29 cellular contexts compared by ENCODE assay signal in the genomic region with DNA sequence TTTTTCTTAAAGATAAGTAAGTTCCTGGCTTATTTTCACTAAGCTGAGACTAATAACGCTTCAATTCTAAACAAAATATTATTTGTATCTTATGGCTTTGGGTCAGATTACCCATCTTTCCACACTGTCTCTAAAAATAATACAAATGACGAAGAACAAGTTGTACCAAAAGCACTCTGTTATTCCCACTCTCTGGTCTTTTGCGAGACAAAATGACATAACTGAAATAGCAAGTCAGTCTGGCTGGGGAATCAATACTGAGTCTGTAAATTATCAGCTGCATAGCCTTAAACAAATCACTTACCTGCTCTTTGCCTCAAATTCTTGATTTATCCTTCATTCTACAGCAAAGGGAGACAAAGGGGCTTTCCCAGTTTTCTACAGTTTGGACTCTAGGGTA. TPM values are rescaled to one million over a fixed set of nuclear protein-coding genes. Genes with fewer than 3 reads are reported as not detected.
DNase-seq lines count a peak whose midpoint lies in the region; ATAC-seq and TF ChIP-seq lines count a peak whose summit lies in the region.
"Had no signal": no experiment of that assay in that cellular context is flagged by ENCODE, and none has a peak within 500 bp of the region (broad histone marks: within the 10 kb centered on the region; RNA-seq: fewer than 3 reads in every experiment).

No MANE protein-coding gene starts in this region.

- no peaks in the 10 kb centered on the region for H3K36me3 Mint-ChIP-seq in endodermal cell (ENCODE audit: low read depth)
- H3K36me3 Mint-ChIP-seq: stimulated activated effector memory CD8-positive, alpha-beta T cell treated with anti-CD3 and anti-CD28 coated beads, Interleukin-12 subunit alpha, Interleukin-12 subunit beta, amount 100 ng/mL, for 72 hours had no signal

- H3K36me3 ChIP-seq in endodermal cell (ENCODE audit: control insufficient read depth, insufficient read depth, low read length) (no peaks in the 10 kb centered on the region), neuron (ENCODE audit: insufficient read depth, low read length) (no peaks in the 10 kb centered on the region), transverse colon (no peaks in the 10 kb centered on the region)
- H3K36me3 ChIP-seq: neutrophil had no signal

- H3K9me3 Mint-ChIP-seq in endodermal cell, result no peaks in the 10 kb centered on the region
- H3K9me3 Mint-ChIP-seq: activated T-cell treated with anti-CD3 and anti-CD28 coated beads, Interleukin-2, amount 50 U/mL, for 24 hours; stimulated activated effector memory CD8-positive, alpha-beta T cell treated with anti-CD3 and anti-CD28 coated beads, Interleukin-12 subunit alpha, Interleukin-12 subunit beta, amount 100 ng/mL, for 72 hours had no signal

- no peak overlapping the region for H3K4me3 Mint-ChIP-seq in endodermal cell
- H3K4me3 Mint-ChIP-seq: activated T-cell treated with anti-CD3 and anti-CD28 coated beads, Interleukin-2, amount 50 U/mL, for 24 hours; stimulated activated effector memory CD8-positive, alpha-beta T cell treated with anti-CD3 and anti-CD28 coated beads, Interleukin-12 subunit alpha, Interleukin-12 subunit beta, amount 100 ng/mL, for 72 hours; T-helper 17 cell had no signal

- H3K4me1 Mint-ChIP-seq in endodermal cell, result peaks cover 17% of the 10 kb centered on the region
- H3K4me1 Mint-ChIP-seq: stimulated activated effector memory CD8-positive, alpha-beta T cell treated with anti-CD3 and anti-CD28 coated beads, Interleukin-12 subunit alpha, Interleukin-12 subunit beta, amount 100 ng/mL, for 72 hours had no signal

- H3K27ac ChIP-seq in VCaP (peak overlapping the region; percentile 6; the same call in 1 of the 2 replicates), endodermal cell (ENCODE audit: low read depth, low read length) (peak overlapping the region; percentile 80), transverse colon (peak overlapping the region in 3 of 4 donors; percentile 35 to 49 (median 42))
- H3K27ac ChIP-seq: GM23248, neutrophil, SK-N-MC had no signal

- TF ChIP-seq EP300 in transverse colon (IDR thresholded peaks at IDR 0.05; ENCODE audit: low read depth), result no peak

- DNase-seq in endodermal cell (no peak), transverse colon (no peak), OCI-M2 (lab: John Stamatoyannopoulos, UW; ENCODE audit: unreplicated experiment) (no peak)
- no peak for DNase-seq in stimulated activated CD4-positive, alpha-beta T cell treated with anti-CD3 and anti-CD28 coated beads, Interleukin-2, amount 100 ng/mL, for 48 hours
- no peak for DNase-seq in activated CD8-positive, alpha-beta memory T cell treated with anti-CD3 and anti-CD28 coated beads, Interleukin-2, amount 50 U/mL, for 4 hours
- DNase-seq: activated CD4-positive, alpha-beta T cell treated with anti-CD3 and anti-CD28 coated beads for 4 hours; activated CD8-positive, alpha-beta memory T cell treated with anti-CD3 and anti-CD28 coated beads for 24 hours; activated gamma-delta T cell treated with Interleukin-2 at 50 U/mL for 16 hours; activated T-cell treated with anti-CD3 and anti-CD28 coated beads, Interleukin-2, amount 50 U/mL, for 24 hours; Calu3; effector memory CD4-positive, alpha-beta T cell; erythroblast; kidney; mammary epithelial cell; NCI-H1436; NCI-H2081 treated with DMSO at 0.1 percent for 48 hours; NCI-H226; NCI-H748 treated with DMSO at 0.1 percent for 48 hours; RPMI8226; stimulated activated CD4-positive, alpha-beta T cell treated with anti-CD3 and anti-CD28 coated beads, Interleukin-4, amount 100 ng/mL, for 1 hour; T-helper 17 cell had no signal

- intact Hi-C loops in transverse colon (cut with DNase I; ENCODE audit: low total_unique reads), result no loop called here

- no peak overlapping the region for H3K27ac Mint-ChIP-seq in endodermal cell
- H3K27ac Mint-ChIP-seq: activated T-cell treated with anti-CD3 and anti-CD28 coated beads, Interleukin-2, amount 50 U/mL, for 24 hours; stimulated activated effector memory CD8-positive, alpha-beta T cell treated with anti-CD3 and anti-CD28 coated beads, Interleukin-12 subunit alpha, Interleukin-12 subunit beta, amount 100 ng/mL, for 72 hours; T-helper 17 cell had no signal

- no peak overlapping the region for H3K9ac ChIP-seq in endodermal cell (ENCODE audit: extremely low read depth, low read length, poor library complexity, severe bottlenecking)
- H3K9ac ChIP-seq: GM23248 had no signal

- ATAC-seq in GM21447 (IDR thresholded peaks at IDR 0.05; ENCODE audit: unreplicated experiment), result no peak
- ATAC-seq: stimulated activated effector memory CD8-positive, alpha-beta T cell treated with anti-CD3 and anti-CD28 coated beads, Interleukin-12 subunit alpha, Interleukin-12 subunit beta, amount 100 ng/mL, for 72 hours; T-helper 17 cell had no signal

- H3K9me3 ChIP-seq in endodermal cell (ENCODE audit: control insufficient read depth, low read length) (no peaks in the 10 kb centered on the region), neuron (ENCODE audit: low read length) (no peaks in the 10 kb centered on the region), transverse colon (no peaks in the 10 kb centered on the region)
- H3K9me3 ChIP-seq: neutrophil had no signal

- WGBS in endodermal cell (ENCODE audit: insufficient coverage in 1 of 2, insufficient read length in 1 of 2), 2 experiments, result 90 to 91% methylated on average over 3 of the region's 3 CpGs
- 52 to 67% methylated on average over 3 of the region's 3 CpGs for WGBS in transverse colon (ENCODE audit: low coverage in 1 of 2), 2 donors

- peaks cover 2% of the 10 kb centered on the region for H3K4me1 ChIP-seq in endodermal cell (ENCODE audit: control insufficient read depth, insufficient read depth, low read length)
- peaks cover 38% of the 10 kb centered on the region for H3K4me1 ChIP-seq in neuron (ENCODE audit: insufficient read depth, low read length)
- H3K4me1 ChIP-seq in transverse colon, result peaks cover 12 to 25% (median 22%) of the 10 kb centered on the region in 4 donors

- in situ Hi-C loops in transverse colon (cut with MboI; ENCODE audit: low pct_ligation_motif_present in 1 of 4, low pct_unique_long_range_greater_than_20kb in 1 of 4, low sequenced_read_pairs in 3 of 4), result no loop called here

- H3K27me3 Mint-ChIP-seq in endodermal cell (ENCODE audit: insufficient read depth), result no peaks in the 10 kb centered on the region

- TF ChIP-seq CTCF in VCaP (conservative IDR thresholded peaks at IDR 0.05) (no peak), endodermal cell (conservative IDR thresholded peaks at IDR 0.05) (no peak), transverse colon (IDR thresholded peaks at IDR 0.05) (no peak)

- no peak for TF ChIP-seq POLR2A in transverse colon (IDR thresholded peaks at IDR 0.05)

- H3K4me3 ChIP-seq in endodermal cell (ENCODE audit: low read length) (no peak overlapping the region), neuron (ENCODE audit: low read length) (no peak overlapping the region), transverse colon (no peak overlapping the region)
- H3K4me3 ChIP-seq: coronary artery, GM23248, SK-N-MC had no signal

- H2AFZ ChIP-seq in neuron (ENCODE audit: low read depth, low read length), result peak overlapping the region; percentile 24
- H2AFZ ChIP-seq: GM23248 had no signal

- H3K27me3 ChIP-seq in endodermal cell (ENCODE audit: control insufficient read depth, insufficient read depth, low read length, poor library complexity, severe bottlenecking), result no peaks in the 10 kb centered on the region
- H3K27me3 ChIP-seq in neuron (ENCODE audit: insufficient read depth, low read length), result no peaks in the 10 kb centered on the region
- H3K27me3 ChIP-seq in transverse colon, result no peaks in the 10 kb centered on the region
- H3K27me3 ChIP-seq: neutrophil had no signal

RNA-seq across cellular contexts. Expression of a gene that starts 40.9 kb away (rescaled TPM):
- total RNA-seq in endodermal cell (1 to 10 TPM; 1.2 to 2.6 TPM), transverse colon (10 to 100 TPM; 19.3 to 63.2 (median 33.1) TPM)
- polyA plus RNA-seq in endodermal cell (2013, experiment 1 of 2), result 0.50 TPM
- 0.46 TPM for polyA plus RNA-seq in endodermal cell (2013, experiment 2 of 2)
- total RNA-seq: GM23248, T-helper 17 cell had no signal
- polyA plus RNA-seq: GM23248 had no signal

Comparison
In these comparisons a context has a peak if more than half of its experiments do, and no peak if none do; other contexts are left out.
1. H3K27ac ChIP-seq: peak in every context shown above with its lines; median percentile 80 in endodermal cell; 42 in transverse colon; 6 in VCaP.
2. RNA of a gene that starts 40.9 kb away (total RNA-seq): 19.3 to 63.2 TPM in transverse colon; 1.2 to 2.6 TPM in endodermal cell; every median in the first group is over 4 times any median in the second.